8 cellular contexts compared by ENCODE assay signal in the genomic region with DNA sequence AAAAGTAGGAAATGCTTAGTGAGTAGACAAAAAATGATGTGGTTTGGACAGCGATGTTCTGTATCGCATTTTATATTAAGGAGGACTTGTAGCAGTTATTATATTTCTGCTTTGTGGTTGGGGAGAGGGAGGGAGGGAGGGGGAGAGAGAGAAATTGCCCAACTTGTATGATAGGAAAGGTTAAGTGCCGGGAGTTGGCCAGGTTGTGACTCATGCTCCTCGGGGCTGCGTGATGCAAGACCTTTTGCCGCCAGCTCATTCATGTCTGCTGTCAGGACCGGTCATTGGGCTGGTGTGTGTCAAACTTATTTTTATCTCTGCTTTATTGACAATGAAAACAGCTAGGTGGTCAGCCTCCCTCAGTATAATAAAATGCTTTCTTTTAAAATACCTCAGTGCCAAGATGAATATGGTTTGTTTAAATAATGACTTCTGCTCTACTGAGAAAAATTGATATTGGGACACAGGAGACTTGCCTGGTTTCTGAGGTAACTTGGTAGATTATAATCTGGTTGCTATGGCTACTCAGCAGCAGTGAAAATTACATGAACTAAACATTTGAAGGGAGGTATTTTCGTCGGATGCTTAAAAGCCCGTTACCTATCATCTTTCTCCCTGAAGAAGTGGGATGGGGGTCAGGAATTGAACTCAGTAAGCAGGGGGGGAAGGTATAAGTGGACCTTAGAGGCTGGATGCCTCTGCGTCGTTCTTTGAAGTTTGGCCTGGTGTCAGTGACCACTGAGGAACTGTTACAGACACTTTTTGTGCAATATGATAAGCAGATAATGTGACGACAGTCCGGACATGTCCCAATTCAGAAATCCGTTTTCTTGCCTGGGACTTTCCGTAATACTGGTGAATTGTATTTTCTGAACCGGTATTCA.
DNase-seq lines count a peak whose midpoint lies in the region; ATAC-seq and TF ChIP-seq lines count a peak whose summit lies in the region.

No MANE protein-coding gene starts in this region.

- peak overlapping the region; percentile 63 for H3K27ac ChIP-seq in epithelial cell of prostate
- peak overlapping the region; percentile 60 to 81 (median 77) for H3K27ac ChIP-seq in transverse colon
- H3K27ac ChIP-seq in A673 (ENCODE audit: low read depth, low read length, poor library complexity, severe bottlenecking): no peak overlapping the region

- intact Hi-C loops in Caco-2 (cut with micrococcal nuclease; ENCODE audit: unreplicated experiment): loop anchor here (1.0 kb wide), 1 partner anchor 10 kb away; no protein-coding TSS in a partner anchor
- intact Hi-C loops in activated CD8-positive, alpha-beta T cell treated with anti-CD3 and anti-CD28 coated beads for 36 hours (cut with micrococcal nuclease): no loop called here
- intact Hi-C loops in transverse colon (cut with DNase I; ENCODE audit: low total_unique reads): no loop called here
- intact Hi-C loops in A673 (cut with micrococcal nuclease; ENCODE audit: unreplicated experiment): no loop called here

- H3K9me3 Mint-ChIP-seq in Caco-2 (ENCODE audit: unreplicated experiment): no peaks in the 10 kb centered on the region
- H3K9me3 Mint-ChIP-seq in activated CD8-positive, alpha-beta T cell treated with anti-CD3 and anti-CD28 coated beads for 36 hours: no peaks in the 10 kb centered on the region
- H3K9me3 Mint-ChIP-seq in naive thymus-derived CD8-positive, alpha-beta T cell: no peaks in the 10 kb centered on the region

- H3K36me3 ChIP-seq in Caco-2 (ENCODE audit: control insufficient read depth, insufficient read depth, low read length) (no peaks in the 10 kb centered on the region), transverse colon (no peaks in the 10 kb centered on the region), A673 (ENCODE audit: insufficient read depth, low read length, poor library complexity, severe bottlenecking) (no peaks in the 10 kb centered on the region)

- WGBS in transverse colon (ENCODE audit: low coverage in 1 of 2), 2 donors: 59 to 66% methylated on average over 14 to 17 of the region's 17 CpGs

- H3K4me3 ChIP-seq in Caco-2 (ENCODE audit: low read depth, low read length): no peak overlapping the region
- no peak overlapping the region for H3K4me3 ChIP-seq in transverse colon
- H3K4me3 ChIP-seq in A673 (ENCODE audit: low read depth, low read length, poor library complexity, severe bottlenecking): no peak overlapping the region

- H3K4me1 Mint-ChIP-seq in Caco-2 (ENCODE audit: low read depth, unreplicated experiment): peaks cover 58% of the 10 kb centered on the region
- H3K4me1 Mint-ChIP-seq in activated CD8-positive, alpha-beta T cell treated with anti-CD3 and anti-CD28 coated beads for 36 hours (ENCODE audit: low read depth): peaks cover 49% of the 10 kb centered on the region
- peaks cover 15 to 71% (median 40%) of the 10 kb centered on the region in 4 donors for H3K4me1 Mint-ChIP-seq in naive thymus-derived CD8-positive, alpha-beta T cell

- no peak for TF ChIP-seq CTCF in Caco-2 (IDR thresholded peaks at IDR 0.05; ENCODE audit: insufficient read depth in 1 of 2, low read depth in 1 of 2, low read length in 1 of 2, severe bottlenecking in 1 of 2, unreplicated experiment in 1 of 2)
- TF ChIP-seq CTCF in activated CD8-positive, alpha-beta T cell treated with anti-CD3 and anti-CD28 coated beads for 36 hours (IDR thresholded peaks at IDR 0.05): no peak
- no peak for TF ChIP-seq CTCF in transverse colon (IDR thresholded peaks at IDR 0.05)
- no peak for TF ChIP-seq CTCF in A673 (conservative IDR thresholded peaks at IDR 0.05; ENCODE audit: low read depth, low read length)

- no peaks in the 10 kb centered on the region for H3K9me3 ChIP-seq in Caco-2
- H3K9me3 ChIP-seq in transverse colon: no peaks in the 10 kb centered on the region
- no peaks in the 10 kb centered on the region for H3K9me3 ChIP-seq in A673 (ENCODE audit: low read depth, low read length, poor library complexity, severe bottlenecking)

- ATAC-seq in activated CD8-positive, alpha-beta T cell treated with anti-CD3 and anti-CD28 coated beads for 36 hours: peak; percentile 82
- peak in 1 of 2 donors; percentile 40 for ATAC-seq in naive thymus-derived CD8-positive, alpha-beta T cell
- no peak for ATAC-seq in GM21619 (IDR thresholded peaks at IDR 0.05; ENCODE audit: unreplicated experiment)

- POLR2A ChIA-PET in Caco-2 (lab: Charles Lee): no interaction called here
- POLR2A ChIA-PET in activated CD8-positive, alpha-beta T cell treated with anti-CD3 and anti-CD28 coated beads for 36 hours (lab: Charles Lee): no interaction called here
- POLR2A ChIA-PET in naive thymus-derived CD8-positive, alpha-beta T cell (lab: Charles Lee): interaction anchor here (0.8 kb wide), 1 partner anchor 320 kb away, joined by 3 read pairs; a partner anchor contains a TSS
- POLR2A ChIA-PET in A673 (lab: Charles Lee; ENCODE audit: low non-redundant PET): no interaction called here

- no peak for TF ChIP-seq POLR2A in transverse colon (IDR thresholded peaks at IDR 0.05)

- TF ChIP-seq EP300 in transverse colon (IDR thresholded peaks at IDR 0.05; ENCODE audit: low read depth): peak; percentile 76

- DNase-seq in Caco-2 (peak; percentile 83 to 88), NCI-H2196 (lab: John Stamatoyannopoulos, UW; ENCODE audit: unreplicated experiment) (peak; percentile 80), epithelial cell of prostate (ENCODE audit: low read depth, low spot score) (peak; percentile 95), transverse colon (peak; percentile 83), A673 (ENCODE audit: low spot score) (no peak)
- DNase-seq in activated CD8-positive, alpha-beta T cell treated with anti-CD3 and anti-CD28 coated beads for 36 hours: peak; percentile 73
- peak in 2 of 10 donors; percentile 7 to 25 for DNase-seq in naive thymus-derived CD8-positive, alpha-beta T cell

- H3K4me1 ChIP-seq in Caco-2: peaks cover 65% of the 10 kb centered on the region
- peaks cover 42 to 74% (median 48%) of the 10 kb centered on the region in 4 donors for H3K4me1 ChIP-seq in transverse colon
- H3K4me1 ChIP-seq in A673 (ENCODE audit: insufficient read depth, low read length, poor library complexity, severe bottlenecking): peaks cover 47% of the 10 kb centered on the region

- CTCF ChIA-PET in Caco-2 (lab: Charles Lee) (interaction anchor here (0.6 kb wide), 1 partner anchor 294 kb away, joined by 3 read pairs; no protein-coding TSS in a partner anchor), A673 (lab: Charles Lee) (no interaction called here)
- CTCF ChIA-PET in activated CD8-positive, alpha-beta T cell treated with anti-CD3 and anti-CD28 coated beads for 36 hours (lab: Charles Lee): interaction anchor here (1.0 to 1.2 kb wide), 2 partner anchors 9 to 22 kb away, joined by 4 read pairs; no protein-coding TSS in a partner anchor

- no peaks in the 10 kb centered on the region for H3K27me3 ChIP-seq in Caco-2 (replicated peaks; ENCODE audit: control insufficient read depth, insufficient read depth, low read length)
- no peaks in the 10 kb centered on the region for H3K27me3 ChIP-seq in transverse colon
- H3K27me3 ChIP-seq in A673 (replicated peaks; ENCODE audit: insufficient read depth, low read depth, low read length, poor library complexity): no peaks in the 10 kb centered on the region

- in situ Hi-C loops in transverse colon (cut with MboI; ENCODE audit: low pct_ligation_motif_present in 1 of 4, low pct_unique_long_range_greater_than_20kb in 1 of 4, low sequenced_read_pairs in 3 of 4): no loop called here

- peaks cover 26% of the 10 kb centered on the region for H3K36me3 Mint-ChIP-seq in Caco-2 (ENCODE audit: insufficient read depth, unreplicated experiment)
- H3K36me3 Mint-ChIP-seq in activated CD8-positive, alpha-beta T cell treated with anti-CD3 and anti-CD28 coated beads for 36 hours (ENCODE audit: low read depth): peaks cover 18% of the 10 kb centered on the region
- H3K36me3 Mint-ChIP-seq in naive thymus-derived CD8-positive, alpha-beta T cell: peaks cover 0 to 18% (median 14%) of the 10 kb centered on the region in 3 donors

- no TSS peak for BruUV-seq in Caco-2 (replicated peaks; lab: Mats Ljungman, UMichigan)
- BruUV-seq in A673 (replicated peaks; lab: Mats Ljungman, UMichigan): no TSS peak

- no peak overlapping the region for H3K4me3 Mint-ChIP-seq in Caco-2 (ENCODE audit: unreplicated experiment)
- no peak overlapping the region for H3K4me3 Mint-ChIP-seq in activated CD8-positive, alpha-beta T cell treated with anti-CD3 and anti-CD28 coated beads for 36 hours
- H3K4me3 Mint-ChIP-seq in naive thymus-derived CD8-positive, alpha-beta T cell: peak overlapping the region in 3 of 10 donors; percentile 12 to 45 (median 37)

- peak overlapping the region; percentile 92 for H3K27ac Mint-ChIP-seq in Caco-2 (ENCODE audit: unreplicated experiment)
- H3K27ac Mint-ChIP-seq in activated CD8-positive, alpha-beta T cell treated with anti-CD3 and anti-CD28 coated beads for 36 hours: peak overlapping the region; percentile 82
- peak overlapping the region in 6 of 10 donors; percentile 6 to 78 (median 16) for H3K27ac Mint-ChIP-seq in naive thymus-derived CD8-positive, alpha-beta T cell

- H3K27me3 Mint-ChIP-seq in Caco-2 (ENCODE audit: insufficient read depth, unreplicated experiment): no peaks in the 10 kb centered on the region
- no peaks in the 10 kb centered on the region for H3K27me3 Mint-ChIP-seq in activated CD8-positive, alpha-beta T cell treated with anti-CD3 and anti-CD28 coated beads for 36 hours
- no peaks in the 10 kb centered on the region for H3K27me3 Mint-ChIP-seq in naive thymus-derived CD8-positive, alpha-beta T cell

Comparison
In these comparisons a context has a peak if more than half of its experiments do, and no peak if none do; other contexts are left out.
1. H3K27ac Mint-ChIP-seq: peak in every context shown above with its lines; median percentile 92 in Caco-2; 82 in activated CD8-positive, alpha-beta T cell treated with anti-CD3 and anti-CD28 coated beads for 36 hours; 16 in naive thymus-derived CD8-positive, alpha-beta T cell.